In genomic region chr10:6569259-6569658, GRCh38 we compare ENCODE assay signal across 16 cellular contexts. TPM values are rescaled to one million over a fixed set of nuclear protein-coding genes. Genes with fewer than 3 reads are reported as not detected.
A peak's percentile ranks its signal among the peaks of the same experiment; 100 is the strongest.
DNase-seq lines count a peak whose midpoint lies in the region; ATAC-seq and TF ChIP-seq lines count a peak whose summit lies in the region.
"Had no signal": no experiment of that assay in that cellular context is flagged by ENCODE, and none has a peak within 500 bp of the region (broad histone marks: within the 10 kb centered on the region; RNA-seq: fewer than 3 reads in every experiment).

No MANE protein-coding gene starts in this region.

- CTCF ChIA-PET in T-cell (lab: Charles Lee), result interaction anchor here in 1 of 2 donors (0.5 to 0.7 kb wide), 2 partner anchors 10 to 11 kb away, joined by 3 read pairs; no protein-coding TSS in a partner anchor

- H3K9me3 Mint-ChIP-seq in activated naive CD4-positive, alpha-beta T cell treated with anti-CD3 and anti-CD28 coated beads, Interleukin-2, amount 50 U/mL, for 72 hours, result no peaks in the 10 kb centered on the region
- no peaks in the 10 kb centered on the region for H3K9me3 Mint-ChIP-seq in T-cell
- no peaks in the 10 kb centered on the region for H3K9me3 Mint-ChIP-seq in natural killer cell treated with Interleukin-12 subunit alpha and Interleukin-12 subunit beta and Interleukin-15 and Interleukin-18, amount 100 ng/mL, for 72 hours
- H3K9me3 Mint-ChIP-seq: H9 had no signal

- H3K9me3 ChIP-seq in effector memory CD4-positive, alpha-beta T cell (ENCODE audit: control insufficient read depth, low read length), result no peaks in the 10 kb centered on the region
- no peaks in the 10 kb centered on the region for H3K9me3 ChIP-seq in WERI-Rb-1 (ENCODE audit: severe bottlenecking)
- H3K9me3 ChIP-seq: BE2C, Caco-2 had no signal

- POLR2A ChIA-PET in T-cell (lab: Charles Lee), result no interaction called here

- DNase-seq in activated naive CD4-positive, alpha-beta T cell treated with anti-CD3 and anti-CD28 coated beads, Interleukin-2, amount 50 U/mL, for 72 hours (ENCODE audit: low spot score in 2 of 2), result no peak
- no peak for DNase-seq in activated naive CD4-positive, alpha-beta T cell (lab: John Stamatoyannopoulos, UW)
- no peak for DNase-seq in T-cell
- no peak for DNase-seq in effector memory CD4-positive, alpha-beta T cell
- DNase-seq in natural killer cell treated with Interleukin-12 subunit alpha and Interleukin-12 subunit beta and Interleukin-15 and Interleukin-18, amount 100 ng/mL, for 72 hours (ENCODE audit: low spot score), result no peak
- no peak for DNase-seq in WERI-Rb-1
- DNase-seq in CD1c-positive myeloid dendritic cell (ENCODE audit: extremely low spot score), result no peak
- DNase-seq in 8988T, result no peak
- DNase-seq: BE2C; Caco-2; H9; KBM-7; NCI-H1092; NCI-H1694 treated with DMSO at 0.1 percent for 48 hours; NCI-H69; NK-92 treated with Interleukin-12 subunit alpha and Interleukin-12 subunit beta, amount 100 ng/mL, for 24 hours had no signal

- peak overlapping the region; percentile 43 for H3K27ac ChIP-seq in effector memory CD4-positive, alpha-beta T cell (ENCODE audit: insufficient read depth, low read length, poor library complexity, severe bottlenecking)
- no peak overlapping the region for H3K27ac ChIP-seq in WERI-Rb-1

- H3K4me3 ChIP-seq in effector memory CD4-positive, alpha-beta T cell (ENCODE audit: insufficient read depth, low read depth, low read length, poor library complexity, severe bottlenecking), result no peak overlapping the region
- no peak overlapping the region for H3K4me3 ChIP-seq in WERI-Rb-1 (ENCODE audit: low read depth, low read length)

- no peaks in the 10 kb centered on the region for H3K27me3 ChIP-seq in effector memory CD4-positive, alpha-beta T cell (replicated peaks; ENCODE audit: control insufficient read depth, insufficient read depth, low read length, poor library complexity, severe bottlenecking)
- H3K27me3 ChIP-seq in WERI-Rb-1 (ENCODE audit: insufficient read depth, low read depth, severe bottlenecking), result peaks cover 3% of the 10 kb centered on the region

- peaks cover 18% of the 10 kb centered on the region for H3K36me3 ChIP-seq in effector memory CD4-positive, alpha-beta T cell (ENCODE audit: control insufficient read depth, insufficient read depth, low read length)
- H3K36me3 ChIP-seq in WERI-Rb-1, result no peaks in the 10 kb centered on the region
- H3K36me3 ChIP-seq: BE2C had no signal

- H3K27me3 Mint-ChIP-seq in T-cell, result no peaks in the 10 kb centered on the region
- no peaks in the 10 kb centered on the region for H3K27me3 Mint-ChIP-seq in natural killer cell treated with Interleukin-12 subunit alpha and Interleukin-12 subunit beta and Interleukin-15 and Interleukin-18, amount 100 ng/mL, for 72 hours

- H3K4me1 Mint-ChIP-seq in T-cell, result peaks cover 95 to 100% (median 96%) of the 10 kb centered on the region in 3 donors
- peaks cover 69 to 76% of the 10 kb centered on the region in 2 donors for H3K4me1 Mint-ChIP-seq in natural killer cell treated with Interleukin-12 subunit alpha and Interleukin-12 subunit beta and Interleukin-15 and Interleukin-18, amount 100 ng/mL, for 72 hours (ENCODE audit: low read depth in 2 of 2)

- H3K4me1 ChIP-seq in effector memory CD4-positive, alpha-beta T cell (ENCODE audit: control insufficient read depth, insufficient read depth, low read length, poor library complexity, severe bottlenecking), result peaks cover 38% of the 10 kb centered on the region
- H3K4me1 ChIP-seq: BE2C, Caco-2 had no signal

- peaks cover 0 to 27% of the 10 kb centered on the region in 2 donors for H3K36me3 Mint-ChIP-seq in activated naive CD4-positive, alpha-beta T cell treated with anti-CD3 and anti-CD28 coated beads, Interleukin-2, amount 50 U/mL, for 72 hours
- H3K36me3 Mint-ChIP-seq in T-cell, result peaks cover 21% of the 10 kb centered on the region
- H3K36me3 Mint-ChIP-seq in natural killer cell treated with Interleukin-12 subunit alpha and Interleukin-12 subunit beta and Interleukin-15 and Interleukin-18, amount 100 ng/mL, for 72 hours, result peaks cover 10% of the 10 kb centered on the region

- H3K27ac Mint-ChIP-seq in activated naive CD4-positive, alpha-beta T cell treated with anti-CD3 and anti-CD28 coated beads, Interleukin-2, amount 50 U/mL, for 72 hours, result peak overlapping the region; percentile 29 to 85
- peak overlapping the region; percentile 76 to 78 for H3K27ac Mint-ChIP-seq in T-cell
- H3K27ac Mint-ChIP-seq in natural killer cell treated with Interleukin-12 subunit alpha and Interleukin-12 subunit beta and Interleukin-15 and Interleukin-18, amount 100 ng/mL, for 72 hours, result peak overlapping the region; percentile 69 to 78

- TF ChIP-seq CTCF in WERI-Rb-1 (IDR thresholded peaks at IDR 0.05; ENCODE audit: low read depth, low read length), result no peak

- peak overlapping the region in 1 of 3 donors; percentile 56 for H3K4me3 Mint-ChIP-seq in T-cell
- H3K4me3 Mint-ChIP-seq in natural killer cell treated with Interleukin-12 subunit alpha and Interleukin-12 subunit beta and Interleukin-15 and Interleukin-18, amount 100 ng/mL, for 72 hours, result peak overlapping the region; percentile 47
- H3K4me3 Mint-ChIP-seq: H9 had no signal

- ATAC-seq in activated naive CD4-positive, alpha-beta T cell treated with anti-CD3 and anti-CD28 coated beads, Interleukin-2, amount 50 U/mL, for 72 hours, result no peak
- ATAC-seq in T-cell (replicated peaks in 1 of 4), result no peak
- no peak for ATAC-seq in natural killer cell treated with Interleukin-12 subunit alpha and Interleukin-12 subunit beta and Interleukin-15 and Interleukin-18, amount 100 ng/mL, for 72 hours

RNA-seq across cellular contexts. Expression of gene PRKCQ, which starts 10.8 kb away (rescaled TPM):
- 10 to 100 TPM; 27.5 to 48.4 TPM for total RNA-seq in activated naive CD4-positive, alpha-beta T cell treated with anti-CD3 and anti-CD28 coated beads, Interleukin-2, amount 50 U/mL, for 72 hours
- 10 to 100 TPM; 60.3 to 67.4 (median 61.6) TPM for total RNA-seq in T-cell
- total RNA-seq in natural killer cell treated with Interleukin-12 subunit alpha and Interleukin-12 subunit beta and Interleukin-15 and Interleukin-18, amount 100 ng/mL, for 72 hours, result 10 to 100 TPM; 55.3 to 79.0 TPM
